In the genomic region with DNA sequence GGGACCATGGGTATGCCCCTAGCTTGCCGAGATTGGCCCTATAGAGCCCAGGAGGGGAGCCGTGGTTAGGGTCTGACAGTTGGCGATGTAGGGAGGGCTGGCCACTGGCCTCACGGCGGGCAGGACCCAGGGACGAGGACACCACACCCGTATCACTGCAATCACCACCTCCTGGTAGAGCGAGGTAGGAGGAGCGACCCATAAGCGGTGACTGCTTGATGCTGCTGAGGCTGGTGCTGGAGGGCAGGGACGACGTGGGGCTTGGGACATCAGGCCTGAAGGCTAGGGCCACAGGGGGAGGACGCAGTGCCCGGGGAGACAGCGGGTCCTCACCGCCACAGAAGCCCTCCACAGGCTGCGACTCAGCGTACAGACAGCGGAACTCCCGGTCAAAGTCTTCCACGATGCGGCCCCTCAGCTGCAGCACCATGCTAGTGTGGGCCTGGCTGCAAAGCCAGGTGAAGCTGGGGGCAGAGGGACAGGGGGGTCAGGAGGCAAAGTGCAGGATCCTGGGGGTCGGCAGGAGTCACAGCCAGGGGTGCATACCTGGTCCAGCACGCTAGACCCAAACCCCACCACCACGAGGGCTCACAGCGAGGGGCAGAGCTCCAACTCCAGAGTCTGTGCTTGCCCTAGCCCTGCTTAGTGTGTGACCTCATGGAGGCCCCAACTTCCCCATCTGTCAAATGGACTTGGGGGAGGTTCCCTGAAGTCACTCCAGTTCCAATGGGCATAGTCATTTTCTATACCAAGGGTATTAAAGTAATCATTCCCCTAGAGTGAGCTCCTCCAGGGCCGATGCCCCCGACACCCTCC, we compare ENCODE assay signal across 1 cellular context.
TF ChIP-seq lines count a peak whose summit lies in the region.

No MANE protein-coding gene starts in this region.

TF ChIP-seq in HepG2, 621 proteins besides CTCF, POLR2A, EP300 and RAD21 (continued from another document and continues in another):
- TF ChIP-seq, protein P1, sequence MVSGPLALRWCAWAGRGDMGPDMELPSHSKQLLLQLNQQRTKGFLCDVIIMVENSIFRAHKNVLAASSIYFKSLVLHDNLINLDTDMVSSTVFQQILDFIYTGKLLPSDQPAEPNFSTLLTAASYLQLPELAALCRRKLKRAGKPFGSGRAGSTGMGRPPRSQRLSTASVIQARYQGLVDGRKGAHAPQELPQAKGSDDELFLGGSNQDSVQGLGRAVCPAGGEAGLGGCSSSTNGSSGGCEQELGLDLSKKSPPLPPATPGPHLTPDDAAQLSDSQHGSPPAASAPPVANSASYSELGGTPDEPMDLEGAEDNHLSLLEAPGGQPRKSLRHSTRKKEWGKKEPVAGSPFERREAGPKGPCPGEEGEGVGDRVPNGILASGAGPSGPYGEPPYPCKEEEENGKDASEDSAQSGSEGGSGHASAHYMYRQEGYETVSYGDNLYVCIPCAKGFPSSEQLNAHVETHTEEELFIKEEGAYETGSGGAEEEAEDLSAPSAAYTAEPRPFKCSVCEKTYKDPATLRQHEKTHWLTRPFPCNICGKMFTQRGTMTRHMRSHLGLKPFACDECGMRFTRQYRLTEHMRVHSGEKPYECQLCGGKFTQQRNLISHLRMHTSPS (CRISPR knock-in tag; IDR thresholded peaks at IDR 0.05; ENCODE audit: low read depth): peak; percentile 58; the same call in 1 of the 2 replicates
- TF ChIP-seq, protein P2, sequence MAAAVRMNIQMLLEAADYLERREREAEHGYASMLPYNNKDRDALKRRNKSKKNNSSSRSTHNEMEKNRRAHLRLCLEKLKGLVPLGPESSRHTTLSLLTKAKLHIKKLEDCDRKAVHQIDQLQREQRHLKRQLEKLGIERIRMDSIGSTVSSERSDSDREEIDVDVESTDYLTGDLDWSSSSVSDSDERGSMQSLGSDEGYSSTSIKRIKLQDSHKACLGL (CRISPR knock-in tag; IDR thresholded peaks at IDR 0.05): no peak; the same call in 1 of the 2 replicates
- TF ChIP-seq CHCHD3 (CRISPR knock-in tag; IDR thresholded peaks at IDR 0.05) (peak; percentile 31; the same call in 1 of the 2 replicates), FOXP1 (IDR thresholded peaks at IDR 0.05) (no peak), FOXP1 (CRISPR knock-in tag; IDR thresholded peaks at IDR 0.05) (no peak), ZNF878 (CRISPR knock-in tag; IDR thresholded peaks at IDR 0.05) (no peak), TEAD3 (CRISPR knock-in tag; optimal IDR thresholded peaks at IDR 0.05; ENCODE audit: borderline replicate concordance) (no peak), MYC (CRISPR knock-in tag; IDR thresholded peaks at IDR 0.05; ENCODE audit: borderline replicate concordance) (no peak; the same call in 1 of the 2 replicates), ZNF660 (CRISPR knock-in tag; IDR thresholded peaks at IDR 0.05; ENCODE audit: borderline replicate concordance, low read depth) (no peak), ZNF207 (IDR thresholded peaks at IDR 0.05; ENCODE audit: borderline replicate concordance) (no peak), SAFB2 (CRISPR knock-in tag; IDR thresholded peaks at IDR 0.05; ENCODE audit: borderline replicate concordance, low read depth) (0 out of 2 replicates have a peak, but pooled peaks have one; percentile 64), ZNF44 (CRISPR knock-in tag; IDR thresholded peaks at IDR 0.05) (no peak), ZNF879 (CRISPR knock-in tag; IDR thresholded peaks at IDR 0.05) (no peak), XRCC5 (optimal IDR thresholded peaks at IDR 0.05; ENCODE audit: low read length) (peak; percentile 55), NCOA5 (CRISPR knock-in tag; IDR thresholded peaks at IDR 0.05) (no peak), ZNF768 (CRISPR knock-in tag; IDR thresholded peaks at IDR 0.05) (peak; percentile 53; the same call in 1 of the 2 replicates), HNF4G (IDR thresholded peaks at IDR 0.05; ENCODE audit: borderline replicate concordance, low read depth, low read length) (peak; percentile 49; the same call in 1 of the 2 replicates), HNF4G (CRISPR knock-in tag; IDR thresholded peaks at IDR 0.05; ENCODE audit: borderline replicate concordance, low read depth) (no peak), HNRNPUL1 (IDR thresholded peaks at IDR 0.05; ENCODE audit: low read depth, low read length) (no peak), SYNCRIP (IDR thresholded peaks at IDR 0.05; ENCODE audit: insufficient read depth, low read depth, low read length) (no peak), ZNF225 (CRISPR knock-in tag; IDR thresholded peaks at IDR 0.05) (peak; percentile 51; the same call in 1 of the 2 replicates), SMYD3 (CRISPR knock-in tag; IDR thresholded peaks at IDR 0.05) (no peak), RNF2 (conservative IDR thresholded peaks at IDR 0.05; ENCODE audit: low read depth) (no peak), TOE1 (CRISPR knock-in tag; IDR thresholded peaks at IDR 0.05) (no peak), MATR3 (CRISPR knock-in tag; IDR thresholded peaks at IDR 0.05) (no peak), ETV6 (CRISPR knock-in tag; conservative IDR thresholded peaks at IDR 0.05) (no peak), DR1 (CRISPR knock-in tag; IDR thresholded peaks at IDR 0.05) (0 out of 2 replicates have a peak, but pooled peaks have one; percentile 40), CAMTA2 (CRISPR knock-in tag; IDR thresholded peaks at IDR 0.05; ENCODE audit: borderline replicate concordance) (no peak), CENPX (CRISPR knock-in tag; IDR thresholded peaks at IDR 0.05) (no peak)
- TF ChIP-seq, protein P3, sequence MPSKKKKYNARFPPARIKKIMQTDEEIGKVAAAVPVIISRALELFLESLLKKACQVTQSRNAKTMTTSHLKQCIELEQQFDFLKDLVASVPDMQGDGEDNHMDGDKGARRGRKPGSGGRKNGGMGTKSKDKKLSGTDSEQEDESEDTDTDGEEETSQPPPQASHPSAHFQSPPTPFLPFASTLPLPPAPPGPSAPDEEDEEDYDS (CRISPR knock-in tag; IDR thresholded peaks at IDR 0.05): no peak
- TF ChIP-seq, protein P4, sequence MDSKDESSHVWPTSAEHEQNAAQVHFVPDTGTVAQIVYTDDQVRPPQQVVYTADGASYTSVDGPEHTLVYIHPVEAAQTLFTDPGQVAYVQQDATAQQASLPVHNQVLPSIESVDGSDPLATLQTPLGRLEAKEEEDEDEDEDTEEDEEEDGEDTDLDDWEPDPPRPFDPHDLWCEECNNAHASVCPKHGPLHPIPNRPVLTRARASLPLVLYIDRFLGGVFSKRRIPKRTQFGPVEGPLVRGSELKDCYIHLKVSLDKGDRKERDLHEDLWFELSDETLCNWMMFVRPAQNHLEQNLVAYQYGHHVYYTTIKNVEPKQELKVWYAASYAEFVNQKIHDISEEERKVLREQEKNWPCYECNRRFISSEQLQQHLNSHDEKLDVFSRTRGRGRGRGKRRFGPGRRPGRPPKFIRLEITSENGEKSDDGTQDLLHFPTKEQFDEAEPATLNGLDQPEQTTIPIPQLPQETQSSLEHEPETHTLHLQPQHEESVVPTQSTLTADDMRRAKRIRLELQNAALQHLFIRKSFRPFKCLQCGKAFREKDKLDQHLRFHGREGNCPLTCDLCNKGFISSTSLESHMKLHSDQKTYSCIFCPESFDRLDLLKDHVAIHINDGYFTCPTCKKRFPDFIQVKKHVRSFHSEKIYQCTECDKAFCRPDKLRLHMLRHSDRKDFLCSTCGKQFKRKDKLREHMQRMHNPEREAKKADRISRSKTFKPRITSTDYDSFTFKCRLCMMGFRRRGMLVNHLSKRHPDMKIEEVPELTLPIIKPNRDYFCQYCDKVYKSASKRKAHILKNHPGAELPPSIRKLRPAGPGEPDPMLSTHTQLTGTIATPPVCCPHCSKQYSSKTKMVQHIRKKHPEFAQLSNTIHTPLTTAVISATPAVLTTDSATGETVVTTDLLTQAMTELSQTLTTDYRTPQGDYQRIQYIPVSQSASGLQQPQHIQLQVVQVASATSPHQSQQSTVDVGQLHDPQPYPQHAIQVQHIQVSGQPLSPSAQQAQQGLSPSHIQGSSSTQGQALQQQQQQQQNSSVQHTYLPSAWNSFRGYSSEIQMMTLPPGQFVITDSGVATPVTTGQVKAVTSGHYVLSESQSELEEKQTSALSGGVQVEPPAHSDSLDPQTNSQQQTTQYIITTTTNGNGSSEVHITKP (CRISPR knock-in tag; IDR thresholded peaks at IDR 0.05; ENCODE audit: low read depth): peak; percentile 83
- TF ChIP-seq, protein P5, sequence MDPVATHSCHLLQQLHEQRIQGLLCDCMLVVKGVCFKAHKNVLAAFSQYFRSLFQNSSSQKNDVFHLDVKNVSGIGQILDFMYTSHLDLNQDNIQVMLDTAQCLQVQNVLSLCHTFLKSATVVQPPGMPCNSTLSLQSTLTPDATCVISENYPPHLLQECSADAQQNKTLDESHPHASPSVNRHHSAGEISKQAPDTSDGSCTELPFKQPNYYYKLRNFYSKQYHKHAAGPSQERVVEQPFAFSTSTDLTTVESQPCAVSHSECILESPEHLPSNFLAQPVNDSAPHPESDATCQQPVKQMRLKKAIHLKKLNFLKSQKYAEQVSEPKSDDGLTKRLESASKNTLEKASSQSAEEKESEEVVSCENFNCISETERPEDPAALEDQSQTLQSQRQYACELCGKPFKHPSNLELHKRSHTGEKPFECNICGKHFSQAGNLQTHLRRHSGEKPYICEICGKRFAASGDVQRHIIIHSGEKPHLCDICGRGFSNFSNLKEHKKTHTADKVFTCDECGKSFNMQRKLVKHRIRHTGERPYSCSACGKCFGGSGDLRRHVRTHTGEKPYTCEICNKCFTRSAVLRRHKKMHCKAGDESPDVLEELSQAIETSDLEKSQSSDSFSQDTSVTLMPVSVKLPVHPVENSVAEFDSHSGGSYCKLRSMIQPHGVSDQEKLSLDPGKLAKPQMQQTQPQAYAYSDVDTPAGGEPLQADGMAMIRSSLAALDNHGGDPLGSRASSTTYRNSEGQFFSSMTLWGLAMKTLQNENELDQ (CRISPR knock-in tag; IDR thresholded peaks at IDR 0.05; ENCODE audit: borderline replicate concordance): no peak
- TF ChIP-seq, protein P6, sequence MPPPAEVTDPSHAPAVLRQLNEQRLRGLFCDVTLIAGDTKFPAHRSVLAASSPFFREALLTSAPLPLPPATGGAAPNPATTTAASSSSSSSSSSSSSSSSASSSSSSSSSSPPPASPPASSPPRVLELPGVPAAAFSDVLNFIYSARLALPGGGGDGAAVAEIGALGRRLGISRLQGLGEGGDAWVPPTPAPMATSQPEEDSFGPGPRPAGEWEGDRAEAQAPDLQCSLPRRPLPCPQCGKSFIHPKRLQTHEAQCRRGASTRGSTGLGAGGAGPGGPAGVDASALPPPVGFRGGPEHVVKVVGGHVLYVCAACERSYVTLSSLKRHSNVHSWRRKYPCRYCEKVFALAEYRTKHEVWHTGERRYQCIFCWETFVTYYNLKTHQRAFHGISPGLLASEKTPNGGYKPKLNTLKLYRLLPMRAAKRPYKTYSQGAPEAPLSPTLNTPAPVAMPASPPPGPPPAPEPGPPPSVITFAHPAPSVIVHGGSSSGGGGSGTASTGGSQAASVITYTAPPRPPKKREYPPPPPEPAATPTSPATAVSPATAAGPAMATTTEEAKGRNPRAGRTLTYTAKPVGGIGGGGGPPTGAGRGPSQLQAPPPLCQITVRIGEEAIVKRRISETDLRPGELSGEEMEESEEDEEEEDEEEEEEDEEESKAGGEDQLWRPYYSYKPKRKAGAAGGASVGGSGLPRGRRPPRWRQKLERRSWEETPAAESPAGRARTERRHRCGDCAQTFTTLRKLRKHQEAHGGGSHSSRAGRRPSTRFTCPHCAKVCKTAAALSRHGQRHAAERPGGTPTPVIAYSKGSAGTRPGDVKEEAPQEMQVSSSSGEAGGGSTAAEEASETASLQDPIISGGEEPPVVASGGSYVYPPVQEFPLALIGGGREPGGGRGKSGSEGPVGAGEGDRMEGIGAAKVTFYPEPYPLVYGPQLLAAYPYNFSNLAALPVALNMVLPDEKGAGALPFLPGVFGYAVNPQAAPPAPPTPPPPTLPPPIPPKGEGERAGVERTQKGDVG (CRISPR knock-in tag; IDR thresholded peaks at IDR 0.05; ENCODE audit: borderline replicate concordance): 0 out of 2 replicates have a peak, but pooled peaks have one; percentile 17
- TF ChIP-seq, protein P7, sequence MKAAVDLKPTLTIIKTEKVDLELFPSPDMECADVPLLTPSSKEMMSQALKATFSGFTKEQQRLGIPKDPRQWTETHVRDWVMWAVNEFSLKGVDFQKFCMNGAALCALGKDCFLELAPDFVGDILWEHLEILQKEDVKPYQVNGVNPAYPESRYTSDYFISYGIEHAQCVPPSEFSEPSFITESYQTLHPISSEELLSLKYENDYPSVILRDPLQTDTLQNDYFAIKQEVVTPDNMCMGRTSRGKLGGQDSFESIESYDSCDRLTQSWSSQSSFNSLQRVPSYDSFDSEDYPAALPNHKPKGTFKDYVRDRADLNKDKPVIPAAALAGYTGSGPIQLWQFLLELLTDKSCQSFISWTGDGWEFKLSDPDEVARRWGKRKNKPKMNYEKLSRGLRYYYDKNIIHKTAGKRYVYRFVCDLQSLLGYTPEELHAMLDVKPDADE (CRISPR knock-in tag; IDR thresholded peaks at IDR 0.05): no peak
- TF ChIP-seq, protein P8, sequence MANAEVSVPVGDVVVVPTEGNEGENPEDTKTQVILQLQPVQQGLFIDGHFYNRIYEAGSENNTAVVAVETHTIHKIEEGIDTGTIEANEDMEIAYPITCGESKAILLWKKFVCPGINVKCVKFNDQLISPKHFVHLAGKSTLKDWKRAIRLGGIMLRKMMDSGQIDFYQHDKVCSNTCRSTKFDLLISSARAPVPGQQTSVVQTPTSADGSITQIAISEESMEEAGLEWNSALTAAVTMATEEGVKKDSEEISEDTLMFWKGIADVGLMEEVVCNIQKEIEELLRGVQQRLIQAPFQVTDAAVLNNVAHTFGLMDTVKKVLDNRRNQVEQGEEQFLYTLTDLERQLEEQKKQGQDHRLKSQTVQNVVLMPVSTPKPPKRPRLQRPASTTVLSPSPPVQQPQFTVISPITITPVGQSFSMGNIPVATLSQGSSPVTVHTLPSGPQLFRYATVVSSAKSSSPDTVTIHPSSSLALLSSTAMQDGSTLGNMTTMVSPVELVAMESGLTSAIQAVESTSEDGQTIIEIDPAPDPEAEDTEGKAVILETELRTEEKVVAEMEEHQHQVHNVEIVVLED (CRISPR knock-in tag; IDR thresholded peaks at IDR 0.05; ENCODE audit: borderline replicate concordance): no peak
- TF ChIP-seq, protein P9, sequence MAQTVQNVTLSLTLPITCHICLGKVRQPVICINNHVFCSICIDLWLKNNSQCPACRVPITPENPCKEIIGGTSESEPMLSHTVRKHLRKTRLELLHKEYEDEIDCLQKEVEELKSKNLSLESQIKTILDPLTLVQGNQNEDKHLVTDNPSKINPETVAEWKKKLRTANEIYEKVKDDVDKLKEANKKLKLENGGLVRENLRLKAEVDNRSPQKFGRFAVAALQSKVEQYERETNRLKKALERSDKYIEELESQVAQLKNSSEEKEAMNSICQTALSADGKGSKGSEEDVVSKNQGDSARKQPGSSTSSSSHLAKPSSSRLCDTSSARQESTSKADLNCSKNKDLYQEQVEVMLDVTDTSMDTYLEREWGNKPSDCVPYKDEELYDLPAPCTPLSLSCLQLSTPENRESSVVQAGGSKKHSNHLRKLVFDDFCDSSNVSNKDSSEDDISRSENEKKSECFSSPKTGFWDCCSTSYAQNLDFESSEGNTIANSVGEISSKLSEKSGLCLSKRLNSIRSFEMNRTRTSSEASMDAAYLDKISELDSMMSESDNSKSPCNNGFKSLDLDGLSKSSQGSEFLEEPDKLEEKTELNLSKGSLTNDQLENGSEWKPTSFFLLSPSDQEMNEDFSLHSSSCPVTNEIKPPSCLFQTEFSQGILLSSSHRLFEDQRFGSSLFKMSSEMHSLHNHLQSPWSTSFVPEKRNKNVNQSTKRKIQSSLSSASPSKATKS (CRISPR knock-in tag; IDR thresholded peaks at IDR 0.05): no peak
